Comparison of ENCODE assay signal across 14 cellular contexts in genomic region chr9:131613346-131613745, GRCh38.
A peak's percentile ranks its signal among the peaks of the same experiment; 100 is the strongest.
DNase-seq lines count a peak whose midpoint lies in the region; ATAC-seq and TF ChIP-seq lines count a peak whose summit lies in the region.
"Had no signal": no experiment of that assay in that cellular context is flagged by ENCODE, and none has a peak within 500 bp of the region (broad histone marks: within the 10 kb centered on the region; RNA-seq: fewer than 3 reads in every experiment).

No MANE protein-coding gene starts in this region.

- TF ChIP-seq CTCF in RWPE1 (conservative IDR thresholded peaks at IDR 0.05; ENCODE audit: low read depth) (no peak), endothelial cell (IDR thresholded peaks at IDR 0.05; ENCODE audit: unreplicated experiment) (no peak), GM13976 (IDR thresholded peaks at IDR 0.05; ENCODE audit: borderline replicate concordance, control extremely low read depth, extremely low read depth, insufficient read depth, missing control alignments) (no peak)

- POLR2A ChIA-PET in RWPE1 (lab: Yijun Ruan, JAX; ENCODE audit: low non-redundant PET), result no interaction called here

- H3K27me3 Mint-ChIP-seq in activated naive CD4-positive, alpha-beta T cell treated with anti-CD3 and anti-CD28 coated beads for 36 hours (ENCODE audit: low read depth), result no peaks in the 10 kb centered on the region
- H3K27me3 Mint-ChIP-seq in endothelial cell (ENCODE audit: unreplicated experiment), result peaks cover 18% of the 10 kb centered on the region
- H3K27me3 Mint-ChIP-seq in stimulated activated naive B cell treated with anti-CD40 and anti-IgM and Interleukin-4, amounts not matched to agents 10 μg/mL and 1 μg/mL and 100 μg/mL, for 72 hours, result no peaks in the 10 kb centered on the region

- peaks cover 0 to 10% of the 10 kb centered on the region in 2 donors for H3K36me3 Mint-ChIP-seq in activated naive CD4-positive, alpha-beta T cell treated with anti-CD3 and anti-CD28 coated beads, Interleukin-2, amount 50 U/mL, for 72 hours
- peaks cover 12% of the 10 kb centered on the region for H3K36me3 Mint-ChIP-seq in activated naive CD4-positive, alpha-beta T cell treated with anti-CD3 and anti-CD28 coated beads for 36 hours (ENCODE audit: low read depth)
- peaks cover 69% of the 10 kb centered on the region for H3K36me3 Mint-ChIP-seq in endothelial cell (ENCODE audit: low read depth, unreplicated experiment)
- H3K36me3 Mint-ChIP-seq in stimulated activated naive B cell treated with anti-CD40 and anti-IgM and Interleukin-4, amounts not matched to agents 10 μg/mL and 1 μg/mL and 100 μg/mL, for 72 hours, result peaks cover 70 to 81% of the 10 kb centered on the region in 2 donors

- intact Hi-C loops in activated naive CD4-positive, alpha-beta T cell treated with anti-CD3 and anti-CD28 coated beads for 36 hours (cut with micrococcal nuclease), result no loop called here

- no peaks in the 10 kb centered on the region for H3K4me1 Mint-ChIP-seq in activated naive CD4-positive, alpha-beta T cell treated with anti-CD3 and anti-CD28 coated beads for 36 hours (ENCODE audit: low read depth)
- H3K4me1 Mint-ChIP-seq in endothelial cell (ENCODE audit: unreplicated experiment), result peaks cover 13% of the 10 kb centered on the region
- H3K4me1 Mint-ChIP-seq in stimulated activated naive B cell treated with anti-CD40 and anti-IgM and Interleukin-4, amounts not matched to agents 10 μg/mL and 1 μg/mL and 100 μg/mL, for 72 hours, result peaks cover 35 to 43% of the 10 kb centered on the region in 2 donors

- in situ Hi-C loops in GM13976 (cut with MboI; ENCODE audit: low sequenced_read_pairs, unreplicated experiment), result no loop called here

- H3K27ac ChIP-seq in RWPE1, result peak overlapping the region; percentile 63; the same call in 1 of the 2 replicates

- CTCF ChIA-PET in activated naive CD4-positive, alpha-beta T cell treated with anti-CD3 and anti-CD28 coated beads for 36 hours (lab: Charles Lee), result no interaction called here
- CTCF ChIA-PET in RWPE1 (lab: Yijun Ruan, JAX), result interaction anchor here (0.9 kb wide), 1 partner anchor 22 kb away, joined by 3 read pairs; no protein-coding TSS in a partner anchor

- ATAC-seq in activated naive CD4-positive, alpha-beta T cell treated with anti-CD3 and anti-CD28 coated beads, Interleukin-2, amount 50 U/mL, for 72 hours, result no peak
- ATAC-seq in stimulated activated naive B cell treated with anti-CD40 and anti-IgM and Interleukin-4, amounts not matched to agents 10 μg/mL and 1 μg/mL and 100 μg/mL, for 72 hours (replicated peaks), result peak in 1 of 2 donors; percentile 10
- ATAC-seq in GM19463 (IDR thresholded peaks at IDR 0.05; ENCODE audit: unreplicated experiment), result no peak
- ATAC-seq: CD8-positive, alpha-beta T cell had no signal

- H3K27ac Mint-ChIP-seq in activated naive CD4-positive, alpha-beta T cell treated with anti-CD3 and anti-CD28 coated beads, Interleukin-2, amount 50 U/mL, for 72 hours, result peak overlapping the region; percentile 55 to 88
- H3K27ac Mint-ChIP-seq in activated naive CD4-positive, alpha-beta T cell treated with anti-CD3 and anti-CD28 coated beads for 36 hours, result no peak overlapping the region
- peak overlapping the region; percentile 78 for H3K27ac Mint-ChIP-seq in endothelial cell (ENCODE audit: unreplicated experiment)
- peak overlapping the region; percentile 86 for H3K27ac Mint-ChIP-seq in stimulated activated naive B cell treated with anti-CD40 and anti-IgM and Interleukin-4, amounts not matched to agents 10 μg/mL and 1 μg/mL and 100 μg/mL, for 72 hours
- H3K27ac Mint-ChIP-seq: CD8-positive, alpha-beta T cell had no signal

- no peaks in the 10 kb centered on the region for H3K9me3 Mint-ChIP-seq in activated naive CD4-positive, alpha-beta T cell treated with anti-CD3 and anti-CD28 coated beads, Interleukin-2, amount 50 U/mL, for 72 hours
- H3K9me3 Mint-ChIP-seq in activated naive CD4-positive, alpha-beta T cell treated with anti-CD3 and anti-CD28 coated beads for 36 hours, result no peaks in the 10 kb centered on the region
- H3K9me3 Mint-ChIP-seq in endothelial cell (ENCODE audit: unreplicated experiment), result no peaks in the 10 kb centered on the region
- H3K9me3 Mint-ChIP-seq in stimulated activated naive B cell treated with anti-CD40 and anti-IgM and Interleukin-4, amounts not matched to agents 10 μg/mL and 1 μg/mL and 100 μg/mL, for 72 hours, result no peaks in the 10 kb centered on the region
- H3K9me3 Mint-ChIP-seq: CD8-positive, alpha-beta T cell had no signal

- H3K4me3 Mint-ChIP-seq in activated naive CD4-positive, alpha-beta T cell treated with anti-CD3 and anti-CD28 coated beads for 36 hours, result no peak overlapping the region
- peak overlapping the region; percentile 16 for H3K4me3 Mint-ChIP-seq in endothelial cell (ENCODE audit: unreplicated experiment)
- H3K4me3 Mint-ChIP-seq in stimulated activated naive B cell treated with anti-CD40 and anti-IgM and Interleukin-4, amounts not matched to agents 10 μg/mL and 1 μg/mL and 100 μg/mL, for 72 hours, result peak overlapping the region in 1 of 2 donors; percentile 22
- H3K4me3 Mint-ChIP-seq: CD8-positive, alpha-beta T cell had no signal

- no peak for DNase-seq in activated naive CD4-positive, alpha-beta T cell treated with anti-CD3 and anti-CD28 coated beads, Interleukin-2, amount 50 U/mL, for 72 hours (ENCODE audit: low spot score in 2 of 2)
- no peak for DNase-seq in activated naive CD4-positive, alpha-beta T cell treated with anti-CD3 and anti-CD28 coated beads for 36 hours
- no peak for DNase-seq in RWPE1 (ENCODE audit: low spot score)
- DNase-seq in endothelial cell (ENCODE audit: low spot score), result no peak
- no peak for DNase-seq in stimulated activated naive B cell treated with anti-CD40 and anti-IgM and Interleukin-4, amounts not matched to agents 10 μg/mL and 1 μg/mL and 100 μg/mL, for 72 hours
- no peak for DNase-seq in GM13976 (ENCODE audit: low spot score)
- DNase-seq: AML-193; CD8-positive, alpha-beta T cell; DND-41; GDM1; KBM-7; NCI-H345; NCI-H69 had no signal
